1 cellular context compared by ENCODE assay signal in the genomic region with DNA sequence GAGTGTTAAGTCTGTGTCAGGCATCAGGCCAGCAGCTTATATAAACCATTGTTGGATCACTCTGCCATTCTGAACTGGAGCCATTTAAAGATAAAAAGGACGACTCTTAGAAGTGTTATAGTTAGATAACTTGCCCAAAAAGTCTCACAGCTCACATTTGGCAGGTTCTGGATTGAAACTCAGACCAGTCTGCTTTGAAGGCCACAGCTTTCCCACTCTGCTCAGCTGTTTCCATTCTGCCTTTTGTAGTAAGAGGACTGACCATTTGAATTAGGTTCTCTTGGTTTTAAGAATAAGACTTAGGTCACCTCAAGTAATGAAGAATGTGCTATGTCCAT.
TF ChIP-seq lines count a peak whose summit lies in the region.

No MANE protein-coding gene starts in this region.

TF ChIP-seq in GM23338, 12 proteins besides CTCF, POLR2A, EP300 and RAD21 (continued from another document):
- TF ChIP-seq, protein P1, sequence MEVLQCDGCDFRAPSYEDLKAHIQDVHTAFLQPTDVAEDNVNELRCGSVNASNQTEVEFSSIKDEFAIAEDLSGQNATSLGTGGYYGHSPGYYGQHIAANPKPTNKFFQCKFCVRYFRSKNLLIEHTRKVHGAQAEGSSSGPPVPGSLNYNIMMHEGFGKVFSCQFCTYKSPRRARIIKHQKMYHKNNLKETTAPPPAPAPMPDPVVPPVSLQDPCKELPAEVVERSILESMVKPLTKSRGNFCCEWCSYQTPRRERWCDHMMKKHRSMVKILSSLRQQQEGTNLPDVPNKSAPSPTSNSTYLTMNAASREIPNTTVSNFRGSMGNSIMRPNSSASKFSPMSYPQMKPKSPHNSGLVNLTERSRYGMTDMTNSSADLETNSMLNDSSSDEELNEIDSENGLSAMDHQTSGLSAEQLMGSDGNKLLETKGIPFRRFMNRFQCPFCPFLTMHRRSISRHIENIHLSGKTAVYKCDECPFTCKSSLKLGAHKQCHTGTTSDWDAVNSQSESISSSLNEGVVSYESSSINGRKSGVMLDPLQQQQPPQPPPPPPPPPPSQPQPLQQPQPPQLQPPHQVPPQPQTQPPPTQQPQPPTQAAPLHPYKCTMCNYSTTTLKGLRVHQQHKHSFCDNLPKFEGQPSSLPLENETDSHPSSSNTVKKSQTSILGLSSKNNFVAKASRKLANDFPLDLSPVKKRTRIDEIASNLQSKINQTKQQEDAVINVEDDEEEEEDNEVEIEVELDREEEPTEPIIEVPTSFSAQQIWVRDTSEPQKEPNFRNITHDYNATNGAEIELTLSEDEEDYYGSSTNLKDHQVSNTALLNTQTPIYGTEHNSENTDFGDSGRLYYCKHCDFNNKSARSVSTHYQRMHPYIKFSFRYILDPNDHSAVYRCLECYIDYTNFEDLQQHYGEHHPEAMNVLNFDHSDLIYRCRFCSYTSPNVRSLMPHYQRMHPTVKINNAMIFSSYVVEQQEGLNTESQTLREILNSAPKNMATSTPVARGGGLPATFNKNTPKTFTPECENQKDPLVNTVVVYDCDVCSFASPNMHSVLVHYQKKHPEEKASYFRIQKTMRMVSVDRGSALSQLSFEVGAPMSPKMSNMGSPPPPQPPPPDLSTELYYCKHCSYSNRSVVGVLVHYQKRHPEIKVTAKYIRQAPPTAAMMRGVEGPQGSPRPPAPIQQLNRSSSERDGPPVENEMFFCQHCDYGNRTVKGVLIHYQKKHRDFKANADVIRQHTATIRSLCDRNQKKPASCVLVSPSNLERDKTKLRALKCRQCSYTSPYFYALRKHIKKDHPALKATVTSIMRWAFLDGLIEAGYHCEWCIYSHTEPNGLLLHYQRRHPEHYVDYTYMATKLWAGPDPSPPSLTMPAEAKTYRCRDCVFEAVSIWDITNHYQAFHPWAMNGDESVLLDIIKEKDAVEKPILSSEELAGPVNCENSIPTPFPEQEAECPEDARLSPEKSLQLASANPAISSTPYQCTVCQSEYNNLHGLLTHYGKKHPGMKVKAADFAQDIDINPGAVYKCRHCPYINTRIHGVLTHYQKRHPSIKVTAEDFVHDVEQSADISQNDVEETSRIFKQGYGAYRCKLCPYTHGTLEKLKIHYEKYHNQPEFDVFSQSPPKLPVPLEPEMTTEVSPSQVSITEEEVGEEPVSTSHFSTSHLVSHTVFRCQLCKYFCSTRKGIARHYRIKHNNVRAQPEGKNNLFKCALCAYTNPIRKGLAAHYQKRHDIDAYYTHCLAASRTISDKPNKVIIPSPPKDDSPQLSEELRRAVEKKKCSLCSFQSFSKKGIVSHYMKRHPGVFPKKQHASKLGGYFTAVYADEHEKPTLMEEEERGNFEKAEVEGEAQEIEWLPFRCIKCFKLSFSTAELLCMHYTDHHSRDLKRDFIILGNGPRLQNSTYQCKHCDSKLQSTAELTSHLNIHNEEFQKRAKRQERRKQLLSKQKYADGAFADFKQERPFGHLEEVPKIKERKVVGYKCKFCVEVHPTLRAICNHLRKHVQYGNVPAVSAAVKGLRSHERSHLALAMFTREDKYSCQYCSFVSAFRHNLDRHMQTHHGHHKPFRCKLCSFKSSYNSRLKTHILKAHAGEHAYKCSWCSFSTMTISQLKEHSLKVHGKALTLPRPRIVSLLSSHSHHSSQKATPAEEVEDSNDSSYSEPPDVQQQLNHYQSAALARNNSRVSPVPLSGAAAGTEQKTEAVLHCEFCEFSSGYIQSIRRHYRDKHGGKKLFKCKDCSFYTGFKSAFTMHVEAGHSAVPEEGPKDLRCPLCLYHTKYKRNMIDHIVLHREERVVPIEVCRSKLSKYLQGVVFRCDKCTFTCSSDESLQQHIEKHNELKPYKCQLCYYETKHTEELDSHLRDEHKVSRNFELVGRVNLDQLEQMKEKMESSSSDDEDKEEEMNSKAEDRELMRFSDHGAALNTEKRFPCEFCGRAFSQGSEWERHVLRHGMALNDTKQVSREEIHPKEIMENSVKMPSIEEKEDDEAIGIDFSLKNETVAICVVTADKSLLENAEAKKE (CRISPR knock-in tag; IDR thresholded peaks at IDR 0.05): no peak
- TF ChIP-seq, protein P2, sequence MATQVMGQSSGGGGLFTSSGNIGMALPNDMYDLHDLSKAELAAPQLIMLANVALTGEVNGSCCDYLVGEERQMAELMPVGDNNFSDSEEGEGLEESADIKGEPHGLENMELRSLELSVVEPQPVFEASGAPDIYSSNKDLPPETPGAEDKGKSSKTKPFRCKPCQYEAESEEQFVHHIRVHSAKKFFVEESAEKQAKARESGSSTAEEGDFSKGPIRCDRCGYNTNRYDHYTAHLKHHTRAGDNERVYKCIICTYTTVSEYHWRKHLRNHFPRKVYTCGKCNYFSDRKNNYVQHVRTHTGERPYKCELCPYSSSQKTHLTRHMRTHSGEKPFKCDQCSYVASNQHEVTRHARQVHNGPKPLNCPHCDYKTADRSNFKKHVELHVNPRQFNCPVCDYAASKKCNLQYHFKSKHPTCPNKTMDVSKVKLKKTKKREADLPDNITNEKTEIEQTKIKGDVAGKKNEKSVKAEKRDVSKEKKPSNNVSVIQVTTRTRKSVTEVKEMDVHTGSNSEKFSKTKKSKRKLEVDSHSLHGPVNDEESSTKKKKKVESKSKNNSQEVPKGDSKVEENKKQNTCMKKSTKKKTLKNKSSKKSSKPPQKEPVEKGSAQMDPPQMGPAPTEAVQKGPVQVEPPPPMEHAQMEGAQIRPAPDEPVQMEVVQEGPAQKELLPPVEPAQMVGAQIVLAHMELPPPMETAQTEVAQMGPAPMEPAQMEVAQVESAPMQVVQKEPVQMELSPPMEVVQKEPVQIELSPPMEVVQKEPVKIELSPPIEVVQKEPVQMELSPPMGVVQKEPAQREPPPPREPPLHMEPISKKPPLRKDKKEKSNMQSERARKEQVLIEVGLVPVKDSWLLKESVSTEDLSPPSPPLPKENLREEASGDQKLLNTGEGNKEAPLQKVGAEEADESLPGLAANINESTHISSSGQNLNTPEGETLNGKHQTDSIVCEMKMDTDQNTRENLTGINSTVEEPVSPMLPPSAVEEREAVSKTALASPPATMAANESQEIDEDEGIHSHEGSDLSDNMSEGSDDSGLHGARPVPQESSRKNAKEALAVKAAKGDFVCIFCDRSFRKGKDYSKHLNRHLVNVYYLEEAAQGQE (IDR thresholded peaks at IDR 0.05; ENCODE audit: unreplicated experiment): no peak
- TF ChIP-seq ZNF114 (CRISPR knock-in tag; IDR thresholded peaks at IDR 0.05) (no peak), NANOG (IDR thresholded peaks at IDR 0.05; ENCODE audit: borderline replicate concordance) (no peak), CREB1 (CRISPR knock-in tag; IDR thresholded peaks at IDR 0.05; ENCODE audit: low read depth) (no peak), JUNB (IDR thresholded peaks at IDR 0.05; ENCODE audit: unreplicated experiment) (no peak)
